Comparison of ENCODE assay signal across 9 cellular contexts in the genomic region with DNA sequence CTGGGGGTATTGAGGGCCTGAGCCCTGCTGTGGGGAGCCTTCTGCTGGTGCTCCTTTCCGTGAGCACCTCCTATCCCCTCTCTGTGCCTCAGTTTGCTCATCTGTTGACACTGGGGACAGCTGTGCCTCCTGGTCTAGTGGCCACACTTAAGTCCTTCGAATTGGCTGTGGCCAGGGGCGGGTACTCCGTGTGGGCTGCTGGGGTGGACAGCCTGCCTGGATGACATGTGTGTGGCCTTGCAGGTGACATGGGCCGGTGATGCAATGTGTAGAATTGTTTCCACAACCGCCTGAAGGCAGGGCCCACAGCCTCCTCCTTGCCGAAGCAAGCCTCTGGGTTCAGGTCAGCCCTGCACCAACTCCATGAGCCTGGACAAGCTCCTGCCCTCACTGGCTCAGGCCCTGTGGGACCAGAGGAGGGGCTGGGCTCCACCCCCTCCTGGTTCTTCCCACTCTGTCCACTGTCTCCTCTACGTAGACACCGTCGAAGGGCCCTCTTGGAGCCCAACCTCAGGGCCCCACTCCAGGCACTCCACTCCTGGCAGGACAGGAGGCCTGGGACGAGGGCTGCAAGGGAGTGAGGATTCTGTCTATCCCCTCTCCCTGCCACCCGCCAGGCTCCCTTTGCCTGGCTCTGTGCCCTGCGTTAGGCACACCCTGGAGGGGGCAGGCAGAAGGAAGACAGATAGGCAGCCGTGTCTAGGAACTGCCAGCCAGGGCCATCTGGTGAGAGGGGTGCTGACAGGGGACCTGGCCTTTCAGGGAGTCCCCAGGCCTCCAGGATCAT. TPM values are rescaled to one million over a fixed set of nuclear protein-coding genes. Genes with fewer than 3 reads are reported as not detected.
DNase-seq lines count a peak whose midpoint lies in the region; ATAC-seq, FAIRE-seq and TF ChIP-seq lines count a peak whose summit lies in the region.
"Had no signal": no experiment of that assay in that cellular context is flagged by ENCODE, and none has a peak within 500 bp of the region (broad histone marks: within the 10 kb centered on the region; RNA-seq: fewer than 3 reads in every experiment).

No MANE protein-coding gene starts in this region.

- CTCF ChIA-PET in PC-9 (lab: Charles Lee), result no interaction called here

- DNase-seq in GM12891 (ENCODE audit: insufficient read length, low spot score), result no peak
- peak; percentile 50 to 69 for DNase-seq in PC-9
- peak; percentile 80 for DNase-seq in chondrocyte (ENCODE audit: low spot score)
- DNase-seq in mesenchymal stem cell, result peak; percentile 71
- DNase-seq in uterus, result peak; percentile 24 to 27
- DNase-seq in NCI-H82 treated with DMSO at 0.1 percent for 48 hours (lab: John Stamatoyannopoulos, UW; ENCODE audit: unreplicated experiment), result no peak
- no peak for DNase-seq in occipital lobe (lab: John Stamatoyannopoulos, UW)

- no peaks in the 10 kb centered on the region for H4K20me1 ChIP-seq in PC-9 (ENCODE audit: insufficient read depth)

- intact Hi-C loops in PC-9 (cut with micrococcal nuclease; ENCODE audit: unreplicated experiment) (no loop called here), uterus (cut with DNase I; ENCODE audit: low total_unique reads) (no loop called here)

- H3K36me3 ChIP-seq in PC-9 (ENCODE audit: low read depth) (no peaks in the 10 kb centered on the region), mesenchymal stem cell (ENCODE audit: control insufficient read depth in 1 of 2, insufficient read depth in 2 of 2, low read depth in 1 of 2, low read length in 2 of 2) (peaks cover 0 to 29% of the 10 kb centered on the region in 2 experiments), uterus (no peaks in the 10 kb centered on the region)
- H3K36me3 ChIP-seq: SJCRH30 had no signal

- peaks cover 1% of the 10 kb centered on the region for H3K79me1 ChIP-seq in mesenchymal stem cell (replicated peaks; ENCODE audit: low read length, poor library complexity, severe bottlenecking)

- H3K4ac ChIP-seq in mesenchymal stem cell (ENCODE audit: low read depth in 1 of 2, low read length in 2 of 2), result peak overlapping the region; percentile 54 to 78

- FAIRE-seq in GM12891 (lab: Jason Lieb, UNC), result peak; percentile 67

- peaks cover 53% of the 10 kb centered on the region for H3K4me1 Mint-ChIP-seq in chondrocyte (ENCODE audit: low read depth)

- TF ChIP-seq POLR2A in GM12891 (IDR thresholded peaks at IDR 0.05; ENCODE audit: low read depth, low read length), result no peak
- no peak for TF ChIP-seq POLR2A in uterus (IDR thresholded peaks at IDR 0.05)

- no peaks in the 10 kb centered on the region for H3K36me3 Mint-ChIP-seq in chondrocyte (ENCODE audit: low read depth)

- H2BK15ac ChIP-seq in mesenchymal stem cell (ENCODE audit: low read depth, poor library complexity, severe bottlenecking), result no peak overlapping the region

- TF ChIP-seq CTCF in PC-9 (conservative IDR thresholded peaks at IDR 0.05) (no peak), chondrocyte (IDR thresholded peaks at IDR 0.05) (no peak), uterus (IDR thresholded peaks at IDR 0.05) (no peak)

- peak overlapping the region; percentile 97 to 99 for H2BK12ac ChIP-seq in mesenchymal stem cell (ENCODE audit: low read length in 2 of 2)

- H3F3A ChIP-seq in PC-9 (ENCODE audit: insufficient read depth, low read depth), result peaks cover 21% of the 10 kb centered on the region; the same call in 1 of the 2 replicates

- H2BK5ac ChIP-seq in mesenchymal stem cell (ENCODE audit: low read depth, low read length, poor library complexity, severe bottlenecking), result no peak overlapping the region

- peak overlapping the region; percentile 57 for H2BK120ac ChIP-seq in mesenchymal stem cell (ENCODE audit: low read depth, low read length)

- H3K27me3 Mint-ChIP-seq in chondrocyte (ENCODE audit: low read depth), result no peaks in the 10 kb centered on the region

- H3K9me3 Mint-ChIP-seq in chondrocyte (ENCODE audit: low read depth), result no peaks in the 10 kb centered on the region

- BruUV-seq in PC-9 (replicated peaks; lab: Mats Ljungman, UMichigan), result TSS peak; percentile 47

- peak overlapping the region; percentile 83 for H4K91ac ChIP-seq in mesenchymal stem cell (ENCODE audit: low read length)

- H3K9me3 ChIP-seq in PC-9 (ENCODE audit: insufficient read depth, low read depth), result no peaks in the 10 kb centered on the region
- H3K9me3 ChIP-seq in mesenchymal stem cell (ENCODE audit: control insufficient read depth, low read length), result no peaks in the 10 kb centered on the region
- no peaks in the 10 kb centered on the region for H3K9me3 ChIP-seq in uterus
- H3K9me3 ChIP-seq: SJCRH30 had no signal

- peak overlapping the region; percentile 77 for H3K9ac ChIP-seq in mesenchymal stem cell (ENCODE audit: low read length)

- H4K8ac ChIP-seq in mesenchymal stem cell (ENCODE audit: low read length), result peak overlapping the region; percentile 33

- POLR2A ChIA-PET in PC-9 (lab: Charles Lee; ENCODE audit: unreplicated experiment), result no interaction called here

- H3K18ac ChIP-seq in mesenchymal stem cell (ENCODE audit: low read depth in 1 of 2, low read length in 2 of 2), result peak overlapping the region; percentile 97 to 99

- H3K4me3 Mint-ChIP-seq in chondrocyte (ENCODE audit: unreplicated experiment), result peak overlapping the region; percentile 86

- H3K4me2 ChIP-seq in PC-9 (peak overlapping the region; percentile 87), mesenchymal stem cell (ENCODE audit: low read length, poor library complexity, severe bottlenecking) (peak overlapping the region; percentile 73)

- H2AK5ac ChIP-seq in mesenchymal stem cell (ENCODE audit: low read length, severe bottlenecking), result peak overlapping the region; percentile 89

- H3K23ac ChIP-seq in mesenchymal stem cell (ENCODE audit: low read length in 2 of 2), result peak overlapping the region in 1 of 2 experiments; percentile 48

- peak overlapping the region; percentile 96 for H3K27ac Mint-ChIP-seq in chondrocyte (ENCODE audit: unreplicated experiment)

- 0 out of 2 replicates have a peak overlapping the region, but pooled peaks have one; percentile 32 for H3K27ac ChIP-seq in PC-9
- peak overlapping the region; percentile 63 for H3K27ac ChIP-seq in mesenchymal stem cell (ENCODE audit: low read length, poor library complexity, severe bottlenecking)
- H3K27ac ChIP-seq in uterus, result peak overlapping the region; percentile 22 to 39
- H3K27ac ChIP-seq: SJCRH30 had no signal

- 58% methylated on average over 13 of the region's 14 CpGs for WGBS in mesenchymal stem cell

- H3K27me3 ChIP-seq in PC-9 (ENCODE audit: insufficient read depth, low read depth), result no peaks in the 10 kb centered on the region
- H3K27me3 ChIP-seq in mesenchymal stem cell (ENCODE audit: control insufficient read depth in 1 of 2, insufficient read depth in 1 of 2, low read length in 2 of 2), result no peaks in the 10 kb centered on the region
- H3K27me3 ChIP-seq in uterus, result no peaks in the 10 kb centered on the region
- H3K27me3 ChIP-seq: SJCRH30 had no signal

- H2AFZ ChIP-seq in PC-9 (no peak overlapping the region), mesenchymal stem cell (ENCODE audit: low read depth, low read length) (no peak overlapping the region)

- peak overlapping the region; percentile 59 for H3K4me3 ChIP-seq in PC-9
- peak overlapping the region; percentile 70 to 78 for H3K4me3 ChIP-seq in mesenchymal stem cell (ENCODE audit: insufficient read depth in 1 of 2, low read depth in 1 of 2, low read length in 2 of 2)
- peak overlapping the region; percentile 26 to 56 for H3K4me3 ChIP-seq in uterus

- H3K14ac ChIP-seq in mesenchymal stem cell (ENCODE audit: low read length in 2 of 2), result peak overlapping the region in 1 of 2 experiments; percentile 88

- ATAC-seq in GM21367 (IDR thresholded peaks at IDR 0.05; ENCODE audit: unreplicated experiment), result no peak

- peaks cover 52% of the 10 kb centered on the region for H3K4me1 ChIP-seq in PC-9 (replicated peaks; ENCODE audit: insufficient read depth)
- H3K4me1 ChIP-seq in mesenchymal stem cell (ENCODE audit: control insufficient read depth, insufficient read depth, low read depth, low read length), result peaks cover 58% of the 10 kb centered on the region
- peaks cover 0 to 9% of the 10 kb centered on the region in 2 donors for H3K4me1 ChIP-seq in uterus

- no peaks in the 10 kb centered on the region for H3K79me2 ChIP-seq in PC-9 (ENCODE audit: low read depth)

- H3K9me2 ChIP-seq in PC-9 (ENCODE audit: insufficient read depth), result no peaks in the 10 kb centered on the region

TF ChIP-seq in GM12891, 5 proteins besides CTCF, POLR2A, EP300 and RAD21:
- TF ChIP-seq TAF1 (IDR thresholded peaks at IDR 0.05; ENCODE audit: low read depth, low read length), result no peak
- TF ChIP-seq SPI1 (IDR thresholded peaks at IDR 0.05; ENCODE audit: low read depth, low read length), result no peak
- TF ChIP-seq POLR2AphosphoS5 (IDR thresholded peaks at IDR 0.05; ENCODE audit: low read depth, low read length), result no peak
- no peak for TF ChIP-seq PAX5 (IDR thresholded peaks at IDR 0.05; ENCODE audit: insufficient read depth, low read length, severe bottlenecking)
- TF ChIP-seq POU2F2 (IDR thresholded peaks at IDR 0.05; ENCODE audit: low read depth, low read length), result no peak

RNA-seq across cellular contexts. Expression of a gene that starts 1.2 kb away (rescaled TPM):
- polyA plus RNA-seq in GM12891 (2012; ENCODE audit: low read depth, missing spikeins), result 26.2 TPM
- total RNA-seq in PC-9 (2021) (40.4 and 54.0 TPM in 2 replicates), chondrocyte (50.1 to 63.1 TPM (median 59.8 TPM) in 3 replicates), uterus (10 to 100 TPM in 3 of 4 donors, 1 to 10 TPM in 1; 6.4 to 50.0 (median 29.3) TPM), occipital lobe (24.8 TPM)
- 25.7 TPM for polyA plus RNA-seq in mesenchymal stem cell (2013, experiment 1 of 2)
- polyA plus RNA-seq in mesenchymal stem cell (2013, experiment 2 of 2), result 26.3 TPM

RNA-seq across cellular contexts. Expression of a gene that starts 38.0 kb away (rescaled TPM):
- polyA plus RNA-seq in GM12891 (2012; ENCODE audit: low read depth, missing spikeins), result 40.6 TPM
- total RNA-seq in PC-9 (2021) (37.1 and 44.8 TPM in 2 replicates), chondrocyte (23.3 to 30.7 TPM (median 29.0 TPM) in 3 replicates), uterus (10 to 100 TPM; 27.6 to 50.0 (median 36.1) TPM), occipital lobe (5.9 TPM)
- 26.1 TPM for polyA plus RNA-seq in mesenchymal stem cell (2013, experiment 1 of 2)
- polyA plus RNA-seq in mesenchymal stem cell (2013, experiment 2 of 2), result 25.8 TPM

RNA-seq across cellular contexts. Expression of a gene that starts 49.5 kb away (rescaled TPM):
- 112 TPM for polyA plus RNA-seq in GM12891 (2012; ENCODE audit: low read depth, missing spikeins)
- total RNA-seq in PC-9 (2021) (178 and 181 TPM in 2 replicates), chondrocyte (240 to 269 TPM (median 256 TPM) in 3 replicates), uterus (100 to 1,000 TPM; 161 to 403 (median 225) TPM), occipital lobe (166 TPM)
- 336 TPM for polyA plus RNA-seq in mesenchymal stem cell (2013, experiment 1 of 2)
- 331 TPM for polyA plus RNA-seq in mesenchymal stem cell (2013, experiment 2 of 2)

Comparison
In these comparisons a context has a peak if more than half of its experiments do, and no peak if none do; other contexts are left out.
1. DNase-seq: peak in PC-9 (2 of 2), chondrocyte (single experiment), mesenchymal stem cell (single experiment) and uterus (2 of 2); none in GM12891 (single experiment), NCI-H82 treated with DMSO at 0.1 percent for 48 hours (single experiment) and occipital lobe (single experiment).
2. Peak in every context shown above with its lines, with median percentiles within 50 percentile points of each other: H3K27ac ChIP-seq and H3K4me3 ChIP-seq.